9 cellular contexts compared by ENCODE assay signal in genomic region chr11:119726585-119727522, GRCh38. TPM values are rescaled to one million over a fixed set of nuclear protein-coding genes. Genes with fewer than 3 reads are reported as not detected.
DNase-seq lines count a peak whose midpoint lies in the region; ATAC-seq and TF ChIP-seq lines count a peak whose summit lies in the region.
"Had no signal": no experiment of that assay in that cellular context is flagged by ENCODE, and none has a peak within 500 bp of the region (broad histone marks: within the 10 kb centered on the region; RNA-seq: fewer than 3 reads in every experiment).

No MANE protein-coding gene starts in this region.

- CTCF ChIA-PET in AG04449 (lab: Yijun Ruan, JAX) = interaction anchor here (0.7 to 4.2 kb wide), 4 partner anchors 12 to 36 kb away, joined by 3 to 56 read pairs (median 5); no protein-coding TSS in a partner anchor

- H3K27ac Mint-ChIP-seq in HFFc6 = no peak overlapping the region
- H3K27ac Mint-ChIP-seq in central memory CD8-positive, alpha-beta T cell (ENCODE audit: low read depth) = no peak overlapping the region

- H3K4me1 Mint-ChIP-seq in HFFc6 (ENCODE audit: low read depth) = peaks cover 13% of the 10 kb centered on the region
- peaks cover 21% of the 10 kb centered on the region for H3K4me1 Mint-ChIP-seq in central memory CD8-positive, alpha-beta T cell

- peak overlapping the region; percentile 53; the same call in 1 of the 2 replicates for H3K4me3 Mint-ChIP-seq in HFFc6
- peak overlapping the region; percentile 90 for H3K4me3 Mint-ChIP-seq in central memory CD8-positive, alpha-beta T cell

- no peaks in the 10 kb centered on the region for H3K27me3 ChIP-seq in mucosa of rectum (ENCODE audit: control insufficient read depth in 2 of 2, insufficient read depth in 2 of 2, low read length in 2 of 2)

- peaks cover 13% of the 10 kb centered on the region for H3K27me3 Mint-ChIP-seq in HFFc6 (ENCODE audit: insufficient read depth)
- peaks cover 20% of the 10 kb centered on the region for H3K27me3 Mint-ChIP-seq in central memory CD8-positive, alpha-beta T cell

- H3K36me3 ChIP-seq in mucosa of rectum (ENCODE audit: control insufficient read depth in 2 of 2, insufficient read depth in 2 of 2, low read length in 2 of 2) = no peaks in the 10 kb centered on the region

- no peak for TF ChIP-seq CTCF in AG04449 (IDR thresholded peaks at IDR 0.05; ENCODE audit: insufficient read depth, low read length, missing control alignments)
- TF ChIP-seq CTCF in HFFc6 (IDR thresholded peaks at IDR 0.05) = no peak

- H3K4me3 ChIP-seq in AG04449 (ENCODE audit: low read depth, low read length) (peak overlapping the region; percentile 67), mucosa of rectum (ENCODE audit: low read length in 2 of 2) (peak overlapping the region; percentile 86 to 87)

- POLR2A ChIA-PET in AG04449 (lab: Yijun Ruan, JAX) = no interaction called here

- no peaks in the 10 kb centered on the region for H3K9me3 ChIP-seq in mucosa of rectum (ENCODE audit: control insufficient read depth in 2 of 2, low read length in 2 of 2)

- H3K36me3 Mint-ChIP-seq in HFFc6 (ENCODE audit: low read depth) = no peaks in the 10 kb centered on the region
- H3K36me3 Mint-ChIP-seq in central memory CD8-positive, alpha-beta T cell (ENCODE audit: insufficient read depth) = peaks cover 5% of the 10 kb centered on the region

- H3K27ac ChIP-seq in mucosa of rectum (ENCODE audit: low read depth in 2 of 2, low read length in 2 of 2) = peak overlapping the region in 1 of 2 donors; percentile 85

- H3K9ac ChIP-seq in mucosa of rectum (ENCODE audit: low read depth in 1 of 2, low read length in 2 of 2) = peak overlapping the region; percentile 63 to 88

- no peaks in the 10 kb centered on the region for H3K9me3 Mint-ChIP-seq in HFFc6
- H3K9me3 Mint-ChIP-seq in central memory CD8-positive, alpha-beta T cell = no peaks in the 10 kb centered on the region

- ATAC-seq in central memory CD8-positive, alpha-beta T cell (replicated peaks; ENCODE audit: extremely low read depth, poor library complexity, severe bottlenecking) = no peak
- ATAC-seq in HG02973 (IDR thresholded peaks at IDR 0.05; ENCODE audit: unreplicated experiment) = no peak

- H3K4me1 ChIP-seq in mucosa of rectum (ENCODE audit: control insufficient read depth in 2 of 2, insufficient read depth in 2 of 2, low read length in 2 of 2) = peaks cover 36 to 52% of the 10 kb centered on the region in 2 donors

- DNase-seq in AG04449 (ENCODE audit: low read depth, low spot score) (no peak), HFFc6 (no peak), H4 (ENCODE audit: low spot score) (no peak), CD1c-positive myeloid dendritic cell (ENCODE audit: extremely low spot score) (no peak)
- no peak for DNase-seq in central memory CD8-positive, alpha-beta T cell (ENCODE audit: low spot score in 2 of 2)
- no peak for DNase-seq in stimulated activated CD4-positive, alpha-beta T cell treated with anti-CD3 and anti-CD28 coated beads, Interleukin-1b, Interleukin-23, amount 100 ng/mL, for 48 hours
- DNase-seq: NCI-H446 had no signal

RNA-seq across cellular contexts. Expression of gene NECTIN1, which starts 2.1 kb away (rescaled TPM):
- 1 to 10 TPM; 4.1 to 7.9 (median 6.6) TPM for total RNA-seq in HFFc6 (2021; fragmentation: NEBNext Ultra II Directional; extraction: Animal tissue kit (Norgen Biotek cat#: 25700))
- total RNA-seq in H4 (2014; rRNA removed; shearing (Covaris generic)) = 6.4 and 6.6 TPM in 2 replicates
